ENCODE assay signal across 24 cellular contexts in the genomic region with DNA sequence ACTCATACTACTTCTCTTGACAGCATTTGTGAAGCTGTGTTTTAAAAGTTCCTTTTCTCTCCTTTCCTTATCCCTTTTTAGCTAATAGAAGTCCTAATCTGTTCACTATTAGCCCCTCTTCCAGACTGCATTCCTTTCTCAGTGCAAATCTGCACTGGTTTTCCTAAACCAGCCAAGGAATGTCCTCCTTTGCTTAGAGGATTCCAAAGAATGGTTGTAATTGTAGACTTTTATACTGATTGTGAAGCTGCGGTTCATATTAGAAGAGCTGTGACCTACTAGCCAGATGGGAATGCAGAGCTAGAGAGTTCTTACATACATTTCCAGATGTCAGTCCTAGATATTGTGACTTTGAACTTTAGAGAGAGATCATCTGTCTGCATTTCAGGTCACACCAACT.
A peak's percentile ranks its signal among the peaks of the same experiment; 100 is the strongest.
DNase-seq lines count a peak whose midpoint lies in the region; ATAC-seq and TF ChIP-seq lines count a peak whose summit lies in the region.
"Had no signal": no experiment of that assay in that cellular context is flagged by ENCODE, and none has a peak within 500 bp of the region (broad histone marks: within the 10 kb centered on the region; RNA-seq: fewer than 3 reads in every experiment).

No MANE protein-coding gene starts in this region.

- 100% methylated on average over 1 of the region's 1 CpG; no CpG with 5 or more reads in 1 of the 2 experiments for WGBS in mesodermal cell (ENCODE audit: insufficient coverage in 2 of 2), 2 experiments

- no peak overlapping the region for H3K4me3 Mint-ChIP-seq in chondrocyte (ENCODE audit: unreplicated experiment)
- no peak overlapping the region for H3K4me3 Mint-ChIP-seq in stimulated activated naive CD8-positive, alpha-beta T cell treated with anti-CD3 and anti-CD28 coated beads, Interleukin-15, amount 100 ng/mL, for 72 hours
- H3K4me3 Mint-ChIP-seq: activated naive CD4-positive, alpha-beta T cell treated with anti-CD3 and anti-CD28 coated beads for 36 hours; central memory CD8-positive, alpha-beta T cell had no signal

- H3K27me3 Mint-ChIP-seq in chondrocyte (ENCODE audit: low read depth), result no peaks in the 10 kb centered on the region
- no peaks in the 10 kb centered on the region for H3K27me3 Mint-ChIP-seq in stimulated activated naive CD8-positive, alpha-beta T cell treated with anti-CD3 and anti-CD28 coated beads, Interleukin-15, amount 100 ng/mL, for 72 hours

- TF ChIP-seq CTCF in AG09309 (IDR thresholded peaks at IDR 0.05; ENCODE audit: control insufficient read depth, insufficient read depth, low read depth, low read length, missing control alignments), result no peak
- TF ChIP-seq CTCF in chondrocyte (IDR thresholded peaks at IDR 0.05), result no peak

- DNase-seq in AG09309 (ENCODE audit: low read depth) (peak; percentile 50), LHCN-M2 (ENCODE audit: low read depth) (peak; percentile 27), chondrocyte (ENCODE audit: low spot score) (no peak), NOMO-1 treated with DMSO at 0.1 percent for 48 hours (lab: John Stamatoyannopoulos, UW; ENCODE audit: unreplicated experiment) (no peak), cerebellum (ENCODE audit: low spot score) (no peak)
- no peak for DNase-seq in stimulated activated naive CD8-positive, alpha-beta T cell treated with anti-CD3 and anti-CD28 coated beads, Interleukin-15, amount 100 ng/mL, for 72 hours
- DNase-seq: activated CD4-positive, alpha-beta T cell treated with anti-CD3 and anti-CD28 coated beads for 1 hour; activated CD8-positive, alpha-beta memory T cell treated with anti-CD3 and anti-CD28 coated beads, Interleukin-2, amount 50 U/mL, for 4 hours; activated naive CD4-positive, alpha-beta T cell treated with anti-CD3 and anti-CD28 coated beads for 36 hours; Calu3; KBM-7; kidney glomerular epithelial cell; NCI-H1105; NCI-H2171 treated with DMSO at 0.1 percent for 48 hours; NK-92 treated with Interleukin-12 subunit alpha and Interleukin-12 subunit beta, amount 100 ng/mL, for 24 hours; pancreas; SHP77 treated with DMSO at 0.1 percent for 48 hours; stimulated activated naive CD8-positive, alpha-beta T cell treated with anti-CD3 and anti-CD28 coated beads, Interleukin-15, Interleukin-2, amounts not matched to agents 100 U/mL and 50 U/mL, for 24 hours; T-helper 9 cell had no signal

- no peaks in the 10 kb centered on the region for H3K9me3 ChIP-seq in mesodermal cell (ENCODE audit: control insufficient read depth, low read length)
- H3K9me3 ChIP-seq: pancreas had no signal

- H3K27ac ChIP-seq in mesodermal cell (ENCODE audit: low read depth, low read length, severe bottlenecking), result peak overlapping the region; percentile 52
- H3K27ac ChIP-seq: hepatocyte, pancreas had no signal

- no peak for ATAC-seq in HG02973 (IDR thresholded peaks at IDR 0.05; ENCODE audit: unreplicated experiment)
- ATAC-seq in stimulated activated naive CD8-positive, alpha-beta T cell treated with anti-CD3 and anti-CD28 coated beads, Interleukin-15, amount 100 ng/mL, for 72 hours, result no peak
- ATAC-seq: HCT116; pancreas; stimulated activated naive CD8-positive, alpha-beta T cell treated with anti-CD3 and anti-CD28 coated beads, Interleukin-15, Interleukin-2, amounts not matched to agents 100 U/mL and 50 U/mL, for 24 hours had no signal

- peaks cover 39% of the 10 kb centered on the region for H3K4me1 Mint-ChIP-seq in chondrocyte (ENCODE audit: low read depth)
- peaks cover 7% of the 10 kb centered on the region for H3K4me1 Mint-ChIP-seq in stimulated activated naive CD8-positive, alpha-beta T cell treated with anti-CD3 and anti-CD28 coated beads, Interleukin-15, amount 100 ng/mL, for 72 hours
- H3K4me1 Mint-ChIP-seq: central memory CD8-positive, alpha-beta T cell had no signal

- peak overlapping the region; percentile 70 for H3K27ac Mint-ChIP-seq in chondrocyte (ENCODE audit: unreplicated experiment)
- no peak overlapping the region for H3K27ac Mint-ChIP-seq in stimulated activated naive CD8-positive, alpha-beta T cell treated with anti-CD3 and anti-CD28 coated beads, Interleukin-15, amount 100 ng/mL, for 72 hours
- H3K27ac Mint-ChIP-seq: activated naive CD4-positive, alpha-beta T cell treated with anti-CD3 and anti-CD28 coated beads for 36 hours had no signal

- no peaks in the 10 kb centered on the region for H3K36me3 ChIP-seq in mesodermal cell (ENCODE audit: control insufficient read depth, insufficient read depth, low read length)
- H3K36me3 ChIP-seq: pancreas had no signal

- H3K36me3 Mint-ChIP-seq in chondrocyte (ENCODE audit: low read depth), result no peaks in the 10 kb centered on the region

- peaks cover 10% of the 10 kb centered on the region for H3K4me1 ChIP-seq in mesodermal cell (ENCODE audit: control insufficient read depth, insufficient read depth, low read length, poor library complexity, severe bottlenecking)

- H3K4me3 ChIP-seq in AG09309 (ENCODE audit: control insufficient read depth, low read depth, low read length) (no peak overlapping the region), mesodermal cell (ENCODE audit: extremely low read depth, insufficient read depth, low read length, poor library complexity, severe bottlenecking) (no peak overlapping the region)
- H3K4me3 ChIP-seq: hepatocyte, pancreas had no signal

- no peaks in the 10 kb centered on the region for H3K9me3 Mint-ChIP-seq in chondrocyte (ENCODE audit: low read depth)
- H3K9me3 Mint-ChIP-seq in stimulated activated naive CD8-positive, alpha-beta T cell treated with anti-CD3 and anti-CD28 coated beads, Interleukin-15, amount 100 ng/mL, for 72 hours, result no peaks in the 10 kb centered on the region
- H3K9me3 Mint-ChIP-seq: activated naive CD4-positive, alpha-beta T cell treated with anti-CD3 and anti-CD28 coated beads for 36 hours; central memory CD8-positive, alpha-beta T cell had no signal

Comparison
In these comparisons a context has a peak if more than half of its experiments do, and no peak if none do; other contexts are left out.
1. DNase-seq: peak in AG09309 (single experiment) and LHCN-M2 (single experiment); none in chondrocyte (single experiment), NOMO-1 treated with DMSO at 0.1 percent for 48 hours (single experiment), stimulated activated naive CD8-positive, alpha-beta T cell treated with anti-CD3 and anti-CD28 coated beads, Interleukin-15, amount 100 ng/mL, for 72 hours (0 of 2) and cerebellum (single experiment).